21 cellular contexts compared by ENCODE assay signal in genomic region chrX:24201216-24201615, GRCh38. TPM values are rescaled to one million over a fixed set of nuclear protein-coding genes. Genes with fewer than 3 reads are reported as not detected.
DNase-seq lines count a peak whose midpoint lies in the region; ATAC-seq, FAIRE-seq and TF ChIP-seq lines count a peak whose summit lies in the region.
"Had no signal": no experiment of that assay in that cellular context is flagged by ENCODE, and none has a peak within 500 bp of the region (broad histone marks: within the 10 kb centered on the region; RNA-seq: fewer than 3 reads in every experiment).

No MANE protein-coding gene starts in this region.

- H4K20me1 ChIP-seq in mammary epithelial cell (ENCODE audit: insufficient read depth, low read length) = no peaks in the 10 kb centered on the region

- H3K9ac ChIP-seq in mammary epithelial cell (ENCODE audit: insufficient read depth, low read length) (no peak overlapping the region), endocrine pancreas (ENCODE audit: control insufficient read depth, insufficient read depth, low read length) (no peak overlapping the region), subcutaneous abdominal adipose tissue (ENCODE audit: low read length in 5 of 5) (no peak overlapping the region)
- H3K9ac ChIP-seq: GM23248 had no signal

- no peak for TF ChIP-seq POLR2A in breast epithelium (IDR thresholded peaks at IDR 0.05)

- no TSS peak for BruUV-seq in mammary epithelial cell (replicated peaks; lab: Mats Ljungman, UMichigan)

- CTCF ChIA-PET in mammary epithelial cell (lab: Charles Lee; ENCODE audit: low non-redundant PET) = no interaction called here

- no peak overlapping the region for H2AFZ ChIP-seq in mammary epithelial cell (ENCODE audit: low read depth, low read length)
- H2AFZ ChIP-seq: GM23248, PC-9 had no signal

- DNase-seq in mammary epithelial cell = peak; percentile 21
- DNase-seq in breast epithelium (ENCODE audit: low spot score in 2 of 2) = no peak
- DNase-seq in GM18507 (ENCODE audit: extremely low spot score, insufficient read length, low read depth) = no peak
- DNase-seq in NCI-H1048 (lab: John Stamatoyannopoulos, UW) = no peak
- DNase-seq: AML-193, DMS79 treated with DMSO at 0.1 percent for 48 hours, GM23248, H9, Kasumi-1, NCI-H1417, NCI-H1694 treated with DMSO at 0.1 percent for 48 hours, NCI-H748 treated with DMSO at 0.1 percent for 48 hours, PC-9, RPMI8226, SHP77 had no signal

- H3K27me3 ChIP-seq in mammary epithelial cell (ENCODE audit: insufficient read depth, low read length) = no peaks in the 10 kb centered on the region
- H3K27me3 ChIP-seq in breast epithelium = no peaks in the 10 kb centered on the region
- H3K27me3 ChIP-seq in endocrine pancreas (ENCODE audit: control insufficient read depth, insufficient read depth, low read length) = no peaks in the 10 kb centered on the region
- no peaks in the 10 kb centered on the region for H3K27me3 ChIP-seq in subcutaneous abdominal adipose tissue (ENCODE audit: control insufficient read depth in 5 of 5, insufficient read depth in 4 of 5, low read length in 5 of 5)

- peak; percentile 52 for FAIRE-seq in GM18507 (lab: Jason Lieb, UNC)
- FAIRE-seq: GM12878 had no signal

- dilution Hi-C loops in mammary epithelial cell (cut with HindIII; ENCODE audit: low sequenced_read_pairs) = loop anchor here (5.0 kb wide), 1 partner anchor 69 kb away; no protein-coding TSS in a partner anchor

- H3K4me1 ChIP-seq in mammary epithelial cell (ENCODE audit: insufficient read depth, low read length) (no peaks in the 10 kb centered on the region), breast epithelium (no peaks in the 10 kb centered on the region), endocrine pancreas (ENCODE audit: control insufficient read depth, insufficient read depth, low read length) (no peaks in the 10 kb centered on the region), subcutaneous abdominal adipose tissue (ENCODE audit: control insufficient read depth in 5 of 5, insufficient read depth in 5 of 5, low read length in 5 of 5) (peaks cover 0 to 39% (median 15%) of the 10 kb centered on the region in 5 donors)

- no peak for ATAC-seq in GM18520 (IDR thresholded peaks at IDR 0.05; ENCODE audit: unreplicated experiment)
- ATAC-seq: GM12878 had no signal

- H3K79me2 ChIP-seq in mammary epithelial cell (ENCODE audit: insufficient read depth, low read length) = peaks cover 96% of the 10 kb centered on the region

- WGBS in mammary epithelial cell (ENCODE audit: low coverage, missing lambda C conversion rate) = 45% methylated on average over 1 of the region's 1 CpG

- H3K4me3 ChIP-seq in mammary epithelial cell (replicated peaks in 1 of 3; ENCODE audit: insufficient read depth in 1 of 3, low read depth in 2 of 3, low read length in 3 of 3) (no peak overlapping the region), breast epithelium (no peak overlapping the region), endocrine pancreas (ENCODE audit: control insufficient read depth, insufficient read depth, low read length) (peak overlapping the region; percentile 1), subcutaneous abdominal adipose tissue (ENCODE audit: low read depth in 1 of 5, low read length in 5 of 5) (no peak overlapping the region)
- H3K4me3 ChIP-seq: GM12878, GM23248, PC-9, SK-N-MC had no signal

- peaks cover 4% of the 10 kb centered on the region for H3K36me3 ChIP-seq in mammary epithelial cell (ENCODE audit: insufficient read depth, low read length)
- no peaks in the 10 kb centered on the region for H3K36me3 ChIP-seq in breast epithelium
- no peaks in the 10 kb centered on the region for H3K36me3 ChIP-seq in endocrine pancreas (ENCODE audit: control insufficient read depth, insufficient read depth, low read length)
- H3K36me3 ChIP-seq in subcutaneous abdominal adipose tissue (ENCODE audit: control insufficient read depth in 5 of 5, insufficient read depth in 5 of 5, low read length in 5 of 5) = peaks cover 0 to 20% (median 4%) of the 10 kb centered on the region in 5 donors

- in situ Hi-C loops in mammary epithelial cell (cut with MboI; ENCODE audit: low sequenced_read_pairs in 2 of 2) = no loop called here

- H3K9me3 ChIP-seq in mammary epithelial cell (replicated peaks; ENCODE audit: insufficient read depth, low read length) = no peaks in the 10 kb centered on the region
- H3K9me3 ChIP-seq in breast epithelium = no peaks in the 10 kb centered on the region
- no peaks in the 10 kb centered on the region for H3K9me3 ChIP-seq in endocrine pancreas (ENCODE audit: control insufficient read depth, low read length)
- no peaks in the 10 kb centered on the region for H3K9me3 ChIP-seq in subcutaneous abdominal adipose tissue (ENCODE audit: control insufficient read depth in 5 of 5, low read length in 5 of 5)

- no peak overlapping the region for H3K4me2 ChIP-seq in mammary epithelial cell (ENCODE audit: insufficient read depth, low read depth, low read length)
- H3K4me2 ChIP-seq: PC-9 had no signal

- H3K27ac ChIP-seq in mammary epithelial cell (ENCODE audit: insufficient read depth, low read depth, low read length) (no peak overlapping the region), breast epithelium (no peak overlapping the region), subcutaneous abdominal adipose tissue (ENCODE audit: low read depth, low read length) (peak overlapping the region; percentile 54)
- H3K27ac ChIP-seq: C4-2B, GM23248, PC-9, SK-N-MC had no signal

- TF ChIP-seq CTCF in mammary epithelial cell (conservative IDR thresholded peaks at IDR 0.05 in 1 of 2, IDR thresholded peaks at IDR 0.05 in 1 of 2; ENCODE audit: extremely low read depth in 1 of 2, insufficient read depth in 1 of 2, low read depth in 1 of 2, low read length in 2 of 2) (no peak), breast epithelium (IDR thresholded peaks at IDR 0.05) (no peak)

- intact Hi-C loops in mammary epithelial cell (cut with micrococcal nuclease) (no loop called here), breast epithelium (cut with DNase I; ENCODE audit: low total_unique reads) (no loop called here)

RNA-seq across cellular contexts. Expression of gene ZFX, which starts 51.7 kb away (rescaled TPM):
- total RNA-seq in mammary epithelial cell (10 to 100 TPM; 51.0 to 55.2 TPM), breast epithelium (10 to 100 TPM; 46.9 to 88.4 (median 67.5) TPM)
- polyA plus RNA-seq in mammary epithelial cell = 23.5 TPM
- 59.2 TPM for polyA minus RNA-seq in mammary epithelial cell
